In the genomic region with DNA sequence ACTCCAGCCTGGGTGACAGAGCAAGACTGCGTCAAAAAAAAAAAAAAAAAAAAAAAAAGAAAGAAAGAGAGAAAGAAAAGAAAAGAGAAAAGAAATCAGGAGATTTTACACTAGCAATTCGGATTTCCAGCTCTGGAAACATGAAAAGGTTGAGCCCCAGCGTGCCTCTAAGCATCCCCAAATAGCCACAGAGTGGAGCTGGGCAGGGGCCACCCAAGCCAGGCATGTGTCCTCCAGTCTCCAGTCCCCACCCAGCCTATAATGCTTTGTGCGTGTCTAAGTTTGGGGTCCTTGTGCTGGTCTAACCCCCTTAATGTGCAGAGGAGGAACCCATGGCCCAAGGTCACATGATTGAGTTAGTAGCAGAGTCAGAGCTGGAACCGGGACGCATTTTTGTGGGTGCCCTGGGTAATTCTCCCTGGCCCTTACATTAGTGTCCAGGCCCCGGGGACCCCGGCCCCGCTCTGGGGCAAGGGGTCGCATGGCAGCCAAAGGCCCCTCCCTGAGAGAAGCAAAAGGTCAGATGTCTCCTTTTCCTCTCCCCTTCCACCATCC, we compare ENCODE assay signal across 10 cellular contexts. TPM values are rescaled to one million over a fixed set of nuclear protein-coding genes. Genes with fewer than 3 reads are reported as not detected.
A peak's percentile ranks its signal among the peaks of the same experiment; 100 is the strongest.
DNase-seq lines count a peak whose midpoint lies in the region; ATAC-seq and TF ChIP-seq lines count a peak whose summit lies in the region.
"Had no signal": no experiment of that assay in that cellular context is flagged by ENCODE, and none has a peak within 500 bp of the region (broad histone marks: within the 10 kb centered on the region; RNA-seq: fewer than 3 reads in every experiment).

No MANE protein-coding gene starts in this region.

- H3K4me1 ChIP-seq in iPS-15b (ENCODE audit: control insufficient read depth, insufficient read depth, low read length), result peaks cover 6% of the 10 kb centered on the region
- H3K4me1 ChIP-seq in tibial artery, result peaks cover 0 to 47% (median 35%) of the 10 kb centered on the region in 4 donors
- no peaks in the 10 kb centered on the region for H3K4me1 ChIP-seq in aorta (ENCODE audit: control insufficient read depth in 1 of 2, insufficient read depth in 2 of 2, low read length in 2 of 2)

- H3K27ac Mint-ChIP-seq in activated naive CD8-positive, alpha-beta T cell, result no peak overlapping the region
- H3K27ac Mint-ChIP-seq in activated naive CD8-positive, alpha-beta T cell treated with anti-CD3 and anti-CD28 coated beads for 36 hours, result no peak overlapping the region
- no peak overlapping the region for H3K27ac Mint-ChIP-seq in T-helper 17 cell
- H3K27ac Mint-ChIP-seq: stimulated activated naive CD8-positive, alpha-beta T cell treated with anti-CD3 and anti-CD28 coated beads, Interleukin-15, Interleukin-2, amounts not matched to agents 100 ng/mL and 50 ng/mL, for 24 hours had no signal

- H3K27me3 Mint-ChIP-seq in activated naive CD8-positive, alpha-beta T cell, result no peaks in the 10 kb centered on the region
- peaks cover 6% of the 10 kb centered on the region for H3K27me3 Mint-ChIP-seq in activated naive CD8-positive, alpha-beta T cell treated with anti-CD3 and anti-CD28 coated beads for 36 hours
- no peaks in the 10 kb centered on the region for H3K27me3 Mint-ChIP-seq in T-helper 17 cell
- H3K27me3 Mint-ChIP-seq: stimulated activated naive CD8-positive, alpha-beta T cell treated with anti-CD3 and anti-CD28 coated beads, Interleukin-15, Interleukin-2, amounts not matched to agents 100 ng/mL and 50 ng/mL, for 24 hours had no signal

- H3K9me3 ChIP-seq in T-helper 17 cell (ENCODE audit: control insufficient read depth, low read length, poor library complexity, severe bottlenecking) (no peaks in the 10 kb centered on the region), iPS-15b (ENCODE audit: control insufficient read depth, insufficient read depth, low read length) (no peaks in the 10 kb centered on the region), tibial artery (no peaks in the 10 kb centered on the region), aorta (ENCODE audit: control insufficient read depth, low read length) (no peaks in the 10 kb centered on the region)

- peak overlapping the region in 1 of 2 donors; percentile 30 for H3K27ac ChIP-seq in tibial artery
- no peak overlapping the region for H3K27ac ChIP-seq in aorta (ENCODE audit: low read depth in 1 of 2, low read length in 2 of 2)

- H3K36me3 Mint-ChIP-seq in activated naive CD8-positive, alpha-beta T cell, result no peaks in the 10 kb centered on the region
- no peaks in the 10 kb centered on the region for H3K36me3 Mint-ChIP-seq in activated naive CD8-positive, alpha-beta T cell treated with anti-CD3 and anti-CD28 coated beads for 36 hours
- H3K36me3 Mint-ChIP-seq in T-helper 17 cell (ENCODE audit: low read depth), result no peaks in the 10 kb centered on the region
- H3K36me3 Mint-ChIP-seq: activated naive CD4-positive, alpha-beta T cell treated with anti-CD3 and anti-CD28 coated beads, Interleukin-2, amount 50 U/mL, for 72 hours had no signal

- H3K36me3 ChIP-seq in iPS-15b (ENCODE audit: control insufficient read depth, insufficient read depth, low read length) (no peaks in the 10 kb centered on the region), tibial artery (no peaks in the 10 kb centered on the region), aorta (ENCODE audit: control insufficient read depth in 1 of 2, insufficient read depth in 2 of 2, low read length in 1 of 2) (no peaks in the 10 kb centered on the region)

- peak overlapping the region; percentile 60 for H3K4me3 Mint-ChIP-seq in activated naive CD8-positive, alpha-beta T cell
- H3K4me3 Mint-ChIP-seq in activated naive CD8-positive, alpha-beta T cell treated with anti-CD3 and anti-CD28 coated beads for 36 hours, result no peak overlapping the region
- peak overlapping the region; percentile 85 for H3K4me3 Mint-ChIP-seq in T-helper 17 cell

- WGBS in aorta, 2 donors, result 16 to 33% methylated on average over 9 to 10 of the region's 10 CpGs

- intact Hi-C loops in tibial artery (cut with DNase I; ENCODE audit: low total_unique reads), result loop anchor here (5.0 kb wide), 1 partner anchor 244 kb away; no protein-coding TSS in a partner anchor
- intact Hi-C loops in aorta (cut with DNase I), result loop anchor here (2.0 to 10.0 kb wide), 5 partner anchors 52 to 356 kb away; a partner anchor contains a TSS

- ATAC-seq in T-helper 17 cell, result no peak
- no peak for ATAC-seq in GM21515 (IDR thresholded peaks at IDR 0.05; ENCODE audit: unreplicated experiment)
- no peak for ATAC-seq in aorta (ENCODE audit: low FRiP score)

- no peak for DNase-seq in activated naive CD8-positive, alpha-beta T cell treated with anti-CD3 and anti-CD28 coated beads for 36 hours
- no peak for DNase-seq in T-helper 17 cell
- DNase-seq in tibial artery, result no peak
- DNase-seq in NAMALWA (ENCODE audit: low spot score), result no peak
- no peak for DNase-seq in aorta

- H3K27me3 ChIP-seq in iPS-15b (ENCODE audit: control insufficient read depth, insufficient read depth, low read length), result peaks cover 14% of the 10 kb centered on the region
- H3K27me3 ChIP-seq in tibial artery, result peaks cover 0 to 7% of the 10 kb centered on the region in 2 donors
- no peaks in the 10 kb centered on the region for H3K27me3 ChIP-seq in aorta (ENCODE audit: control insufficient read depth in 1 of 2, insufficient read depth in 2 of 2, low read length in 1 of 2)

- peaks cover 8% of the 10 kb centered on the region for H3K4me1 Mint-ChIP-seq in activated naive CD8-positive, alpha-beta T cell (ENCODE audit: low read depth)
- H3K4me1 Mint-ChIP-seq in activated naive CD8-positive, alpha-beta T cell treated with anti-CD3 and anti-CD28 coated beads for 36 hours, result peaks cover 8% of the 10 kb centered on the region
- peaks cover 13% of the 10 kb centered on the region for H3K4me1 Mint-ChIP-seq in T-helper 17 cell

- H3K9me3 Mint-ChIP-seq in activated naive CD8-positive, alpha-beta T cell (ENCODE audit: low read depth), result no peaks in the 10 kb centered on the region
- no peaks in the 10 kb centered on the region for H3K9me3 Mint-ChIP-seq in activated naive CD8-positive, alpha-beta T cell treated with anti-CD3 and anti-CD28 coated beads for 36 hours
- H3K9me3 Mint-ChIP-seq: activated naive CD4-positive, alpha-beta T cell treated with anti-CD3 and anti-CD28 coated beads, Interleukin-2, amount 50 U/mL, for 72 hours; stimulated activated naive CD8-positive, alpha-beta T cell treated with anti-CD3 and anti-CD28 coated beads, Interleukin-15, Interleukin-2, amounts not matched to agents 100 ng/mL and 50 ng/mL, for 24 hours had no signal

- H3K9ac ChIP-seq in iPS-15b (ENCODE audit: low read depth, low read length), result no peak overlapping the region

- no peak for TF ChIP-seq CTCF in tibial artery (IDR thresholded peaks at IDR 0.05)

- H3K4me3 ChIP-seq in iPS-15b (ENCODE audit: low read depth, low read length), result peak overlapping the region; percentile 65
- peak overlapping the region; percentile 35 to 53 for H3K4me3 ChIP-seq in tibial artery
- H3K4me3 ChIP-seq in aorta (ENCODE audit: low read length in 2 of 2), result no peak overlapping the region

RNA-seq across cellular contexts. Expression of a gene that starts 19.9 kb away (rescaled TPM):
- under 1 TPM; 0.10 TPM for total RNA-seq in activated naive CD8-positive, alpha-beta T cell treated with anti-CD3 and anti-CD28 coated beads for 36 hours
- total RNA-seq in T-helper 17 cell (under 1 TPM; 0.08 to 0.40 TPM), aorta (1 to 10 TPM in 1 of 2 donors, under 1 TPM in 1; 0.45 to 1.4 TPM)
- 1 to 10 TPM in 1 of 2 donors, under 1 TPM in 1; 0.38 to 1.6 TPM for polyA plus RNA-seq in aorta

RNA-seq across cellular contexts. Expression of a gene that starts 51.4 kb away (rescaled TPM):
- total RNA-seq in activated naive CD8-positive, alpha-beta T cell treated with anti-CD3 and anti-CD28 coated beads for 36 hours, result 1 to 10 TPM; 6.9 to 7.8 TPM
- total RNA-seq in T-helper 17 cell (not detected), aorta (10 to 100 TPM; 23.8 to 34.3 TPM)
- 1 to 10 TPM; 2.9 to 5.6 TPM for polyA plus RNA-seq in aorta

Comparison
In these comparisons a context has a peak if more than half of its experiments do, and no peak if none do; other contexts are left out.
1. H3K4me3 ChIP-seq: peak in iPS-15b (single experiment) and tibial artery (2 of 2); none in aorta (0 of 2).
2. RNA of a gene that starts 51.4 kb away (total RNA-seq): 23.8 to 34.3 TPM in aorta and 6.9 to 7.8 TPM in activated naive CD8-positive, alpha-beta T cell treated with anti-CD3 and anti-CD28 coated beads for 36 hours; not detected in T-helper 17 cell; every median in the first group is over 4 times any median in the second.